In genomic region chr7:2510909-2511768, GRCh38 we compare ENCODE assay signal across 8 cellular contexts. TPM values are rescaled to one million over a fixed set of nuclear protein-coding genes. Genes with fewer than 3 reads are reported as not detected.
A peak's percentile ranks its signal among the peaks of the same experiment; 100 is the strongest.
DNase-seq lines count a peak whose midpoint lies in the region; ATAC-seq and TF ChIP-seq lines count a peak whose summit lies in the region.

No MANE protein-coding gene starts in this region.

- no peaks in the 10 kb centered on the region for H3K36me3 Mint-ChIP-seq in nephron progenitor cell (ENCODE audit: low read depth)
- H3K36me3 Mint-ChIP-seq in chondrocyte (ENCODE audit: low read depth) = no peaks in the 10 kb centered on the region

- ATAC-seq in GM19324 (IDR thresholded peaks at IDR 0.05; ENCODE audit: low FRiP score, unreplicated experiment) = peak; percentile 32
- peak; percentile 39 for ATAC-seq in left lung

- DNase-seq in NCI-H82 treated with DMSO at 0.1 percent for 48 hours (lab: John Stamatoyannopoulos, UW; ENCODE audit: unreplicated experiment) = peak; percentile 28
- DNase-seq in activated T-cell treated with anti-CD3 and anti-CD28 coated beads for 48 hours (ENCODE audit: low read depth) = peak; percentile 51
- DNase-seq in left lung = peak; percentile 74 to 86
- DNase-seq in COLO829 (ENCODE audit: low spot score) = no peak
- DNase-seq in nephron progenitor cell = no peak
- DNase-seq in MG63 = no peak
- DNase-seq in chondrocyte (ENCODE audit: low spot score) = no peak

- H3K9me3 ChIP-seq in left lung (no peaks in the 10 kb centered on the region), MG63 (no peaks in the 10 kb centered on the region)

- H3K27me3 Mint-ChIP-seq in nephron progenitor cell (ENCODE audit: low read depth, poor library complexity) (peaks cover 1% of the 10 kb centered on the region), chondrocyte (ENCODE audit: low read depth) (no peaks in the 10 kb centered on the region)

- H3K4me1 Mint-ChIP-seq in nephron progenitor cell (peaks cover 60% of the 10 kb centered on the region), chondrocyte (ENCODE audit: low read depth) (peaks cover 29% of the 10 kb centered on the region)

- peaks cover 21 to 55% of the 10 kb centered on the region in 2 donors for H3K4me1 ChIP-seq in left lung

- intact Hi-C loops in left lung (cut with DNase I) = no loop called here

- peak overlapping the region; percentile 10 to 74 for H3K27ac ChIP-seq in left lung

- H3K4me3 Mint-ChIP-seq in nephron progenitor cell = no peak overlapping the region
- H3K4me3 Mint-ChIP-seq in chondrocyte (ENCODE audit: unreplicated experiment) = no peak overlapping the region

- peak overlapping the region in 1 of 2 donors; percentile 17 for H3K4me3 ChIP-seq in left lung
- H3K4me3 ChIP-seq in MG63 = no peak overlapping the region

- H3K27me3 ChIP-seq in left lung (peaks cover 0 to 8% of the 10 kb centered on the region in 2 donors), MG63 (no peaks in the 10 kb centered on the region)

- H3K27ac Mint-ChIP-seq in nephron progenitor cell (no peak overlapping the region), chondrocyte (ENCODE audit: unreplicated experiment) (no peak overlapping the region)

- TF ChIP-seq CTCF in left lung (IDR thresholded peaks at IDR 0.05) (no peak), nephron progenitor cell (IDR thresholded peaks at IDR 0.05) (no peak), chondrocyte (IDR thresholded peaks at IDR 0.05) (no peak)

- no peaks in the 10 kb centered on the region for H3K9me3 Mint-ChIP-seq in nephron progenitor cell
- no peaks in the 10 kb centered on the region for H3K9me3 Mint-ChIP-seq in chondrocyte (ENCODE audit: low read depth)

- no peaks in the 10 kb centered on the region for H3K36me3 ChIP-seq in left lung
- no peaks in the 10 kb centered on the region for H3K36me3 ChIP-seq in MG63

RNA-seq across cellular contexts. Expression of gene LFNG, which starts 8.4 kb away (rescaled TPM):
- total RNA-seq in left lung (10 to 100 TPM; 38.0 to 59.2 TPM), chondrocyte (36.7 to 39.9 TPM (median 39.9 TPM) in 3 replicates)
- 2.9 and 6.0 TPM in 2 replicates for total RNA-seq in MG63 (2014; rRNA removed; shearing (Covaris generic); ENCODE audit: low replicate concordance)

RNA-seq across cellular contexts. Expression of gene GRIFIN, which starts 34.9 kb away (rescaled TPM):
- not detected for total RNA-seq in left lung
- total RNA-seq in MG63 (2014; rRNA removed; shearing (Covaris generic); ENCODE audit: low replicate concordance) = not detected in 2 replicates
- total RNA-seq in chondrocyte = not detected in 3 replicates

RNA-seq across cellular contexts. Expression of gene BRAT1, which starts 44.2 kb away (rescaled TPM):
- total RNA-seq in left lung (10 to 100 TPM; 22.5 to 24.7 TPM), chondrocyte (19.6 to 30.6 TPM (median 21.0 TPM) in 3 replicates)
- total RNA-seq in MG63 (2014; rRNA removed; shearing (Covaris generic); ENCODE audit: low replicate concordance) = 43.2 and 59.7 TPM in 2 replicates

RNA-seq across cellular contexts. Expression of gene IQCE, which starts 47.6 kb away (rescaled TPM):
- total RNA-seq in left lung (10 to 100 TPM; 19.0 to 19.3 TPM), chondrocyte (9.3 to 20.2 TPM (median 10.0 TPM) in 3 replicates)
- total RNA-seq in MG63 (2014; rRNA removed; shearing (Covaris generic); ENCODE audit: low replicate concordance) = 8.6 and 18.2 TPM in 2 replicates

Comparison
In these comparisons a context has a peak if more than half of its experiments do, and no peak if none do; other contexts are left out.
1. DNase-seq: peak in NCI-H82 treated with DMSO at 0.1 percent for 48 hours (single experiment), activated T-cell treated with anti-CD3 and anti-CD28 coated beads for 48 hours (single experiment) and left lung (2 of 2); none in COLO829 (single experiment), nephron progenitor cell (single experiment), MG63 (single experiment) and chondrocyte (single experiment).